ENCODE assay signal across 2 cellular contexts in genomic region chr15:66620744-66621344, GRCh38.
A peak's percentile ranks its signal among the peaks of the same experiment; 100 is the strongest.
TF ChIP-seq lines count a peak whose summit lies in the region.

No MANE protein-coding gene starts in this region.

TF ChIP-seq in K562, 482 proteins besides CTCF, POLR2A, EP300 and RAD21:
- TF ChIP-seq ZNF445 (CRISPR knock-in tag; IDR thresholded peaks at IDR 0.05; ENCODE audit: low read depth) (no peak), ADNP (tag; IDR thresholded peaks at IDR 0.05) (peak; percentile 95), ESRRA (IDR thresholded peaks at IDR 0.05; ENCODE audit: borderline replicate concordance, low read depth) (peak; percentile 56; the same call in 1 of the 2 replicates), RBFOX2 (IDR thresholded peaks at IDR 0.05; ENCODE audit: low read depth, low read length) (no peak), FOXK1 (CRISPR knock-in tag; IDR thresholded peaks at IDR 0.05; ENCODE audit: borderline replicate concordance) (0 out of 2 replicates have a peak, but pooled peaks have one; percentile 44), HDAC2 (IDR thresholded peaks at IDR 0.05) (peak; percentile 95; the same call in 1 of the 2 replicates), CHD4 (IDR thresholded peaks at IDR 0.05; ENCODE audit: insufficient read depth, insufficient replicate concordance, low read depth, low read length, poor library complexity, severe bottlenecking) (peak; percentile 91), RBM25 (IDR thresholded peaks at IDR 0.05; ENCODE audit: low read depth, low read length, severe bottlenecking) (peak; percentile 100), CBX3 (IDR thresholded peaks at IDR 0.05; ENCODE audit: borderline replicate concordance in 1 of 2, low read length in 2 of 2) (peak in 1 of 2 experiments; percentile 78; a peak in 2 of 3 replicates), ID3 (CRISPR knock-in tag; IDR thresholded peaks at IDR 0.05) (no peak), ID3 (tag; IDR thresholded peaks at IDR 0.05) (peak; percentile 12; the same call in 1 of the 2 replicates), RCOR1 (IDR thresholded peaks at IDR 0.05; ENCODE audit: borderline replicate concordance in 1 of 2, low read depth in 2 of 2, low read length in 2 of 2) (peak; percentile 66 to 93; a peak in 3 of 4 replicates), BCOR (IDR thresholded peaks at IDR 0.05) (peak; percentile 99), ARNT (IDR thresholded peaks at IDR 0.05) (peak in 1 of 2 experiments; percentile 68; a peak in 1 of 4 replicates), USF1 (CRISPR knock-in tag; IDR thresholded peaks at IDR 0.05) (no peak), PHF20 (IDR thresholded peaks at IDR 0.05; ENCODE audit: partially characterized antibody) (peak; percentile 73), YBX1 (IDR thresholded peaks at IDR 0.05) (no peak), SMARCA5 (IDR thresholded peaks at IDR 0.05) (peak; percentile 94), NFATC3 (IDR thresholded peaks at IDR 0.05) (no peak), CBX1 (IDR thresholded peaks at IDR 0.05; ENCODE audit: low read depth) (peak; percentile 94), KDM1A (IDR thresholded peaks at IDR 0.05) (peak; percentile 93 to 97), BRD4 (IDR thresholded peaks at IDR 0.05) (0 out of 2 replicates have a peak, but pooled peaks have one; percentile 6), HDAC1 (IDR thresholded peaks at IDR 0.05) (peak; percentile 63 to 78; a peak in 3 of 4 replicates), DPF2 (IDR thresholded peaks at IDR 0.05) (peak; percentile 14; the same call in 1 of the 2 replicates), HDGF (IDR thresholded peaks at IDR 0.05) (peak; percentile 78; the same call in 1 of the 2 replicates), PTBP1 (IDR thresholded peaks at IDR 0.05; ENCODE audit: low read depth, low read length) (peak; percentile 71; the same call in 1 of the 2 replicates), DACH1 (IDR thresholded peaks at IDR 0.05; ENCODE audit: partially characterized antibody) (no peak)

TF ChIP-seq in HepG2, 621 proteins besides CTCF, POLR2A, EP300 and RAD21:
- TF ChIP-seq ZNF629 (CRISPR knock-in tag; conservative IDR thresholded peaks at IDR 0.05) (peak; percentile 91), CENPT (CRISPR knock-in tag; IDR thresholded peaks at IDR 0.05; ENCODE audit: low read depth) (no peak), PREB (CRISPR knock-in tag; IDR thresholded peaks at IDR 0.05) (no peak), ARID2 (CRISPR knock-in tag; IDR thresholded peaks at IDR 0.05; ENCODE audit: borderline replicate concordance) (no peak), GATAD1 (CRISPR knock-in tag; IDR thresholded peaks at IDR 0.05) (no peak), ETV5 (CRISPR knock-in tag; IDR thresholded peaks at IDR 0.05; ENCODE audit: borderline replicate concordance) (no peak), KDM1A (CRISPR knock-in tag; IDR thresholded peaks at IDR 0.05) (0 out of 2 replicates have a peak, but pooled peaks have one; percentile 20), MIXL1 (CRISPR knock-in tag; IDR thresholded peaks at IDR 0.05) (no peak), TCF7L2 (IDR thresholded peaks at IDR 0.05; ENCODE audit: low read depth, low read length) (no peak), ZNF224 (CRISPR knock-in tag; IDR thresholded peaks at IDR 0.05) (no peak), ATF6 (CRISPR knock-in tag; conservative IDR thresholded peaks at IDR 0.05) (no peak), ZNF709 (CRISPR knock-in tag; IDR thresholded peaks at IDR 0.05) (no peak), ZNF616 (CRISPR knock-in tag; IDR thresholded peaks at IDR 0.05; ENCODE audit: low read depth) (no peak), PBX2 (CRISPR knock-in tag; IDR thresholded peaks at IDR 0.05) (no peak), ZNF24 (IDR thresholded peaks at IDR 0.05) (no peak), NAIF1 (CRISPR knock-in tag; IDR thresholded peaks at IDR 0.05; ENCODE audit: borderline replicate concordance) (no peak), SNAI1 (CRISPR knock-in tag; IDR thresholded peaks at IDR 0.05; ENCODE audit: borderline replicate concordance) (no peak), ZNF510 (CRISPR knock-in tag; IDR thresholded peaks at IDR 0.05; ENCODE audit: low read depth) (no peak), FOXP1 (IDR thresholded peaks at IDR 0.05) (no peak), FOXP1 (CRISPR knock-in tag; IDR thresholded peaks at IDR 0.05) (no peak), TFE3 (CRISPR knock-in tag; IDR thresholded peaks at IDR 0.05) (no peak), ZMYM3 (CRISPR knock-in tag; IDR thresholded peaks at IDR 0.05) (0 out of 2 replicates have a peak, but pooled peaks have one; percentile 36), ZNF12 (CRISPR knock-in tag; IDR thresholded peaks at IDR 0.05) (no peak), CBX2 (IDR thresholded peaks at IDR 0.05; ENCODE audit: low read depth, low read length) (no peak), CBX2 (CRISPR knock-in tag; IDR thresholded peaks at IDR 0.05; ENCODE audit: low read depth) (no peak), NCOA1 (CRISPR knock-in tag; IDR thresholded peaks at IDR 0.05) (no peak)
